Comparison of ENCODE assay signal across 8 cellular contexts in the genomic region with DNA sequence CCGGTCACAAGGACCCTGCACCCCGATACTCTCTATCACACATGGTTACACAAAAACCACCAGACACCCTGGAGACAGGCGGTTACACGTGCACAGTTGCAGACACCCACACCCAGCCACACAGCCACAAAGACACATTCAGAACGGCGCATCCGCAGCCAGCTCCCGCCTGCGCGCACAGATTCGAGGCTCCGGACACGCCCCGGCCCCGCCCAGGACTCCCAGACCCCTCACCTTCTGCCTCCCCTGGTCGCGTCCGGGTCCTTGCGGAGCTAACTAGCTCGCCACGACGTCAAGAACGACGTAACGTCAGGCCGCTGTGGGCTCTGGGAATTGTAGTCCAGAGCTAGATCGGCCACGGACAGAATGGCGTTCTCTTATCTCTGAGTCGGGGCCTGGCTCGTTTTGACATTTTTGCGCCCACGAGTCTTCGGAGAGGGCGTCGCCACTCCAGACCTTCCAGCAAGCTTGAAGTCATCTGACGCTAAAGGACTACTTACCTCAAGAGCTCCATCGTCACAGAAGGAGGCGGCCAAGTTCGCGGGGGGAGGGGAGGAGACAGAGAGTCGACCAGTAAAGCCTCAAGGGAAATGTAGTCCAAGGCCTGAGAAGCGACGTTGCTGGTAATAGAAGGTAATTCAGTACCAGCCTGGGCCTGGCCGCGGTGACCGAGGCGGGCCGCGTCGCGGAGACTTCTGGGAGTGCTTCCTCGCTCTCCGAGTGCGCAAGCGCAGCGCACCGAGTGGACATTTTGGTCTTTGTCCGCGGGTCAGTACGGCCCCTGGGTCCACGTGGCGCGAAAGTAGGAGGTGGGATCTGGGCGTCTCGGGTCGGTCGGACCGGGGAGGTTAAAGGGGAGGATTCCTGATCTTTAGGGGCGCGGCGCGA. TPM values are rescaled to one million over a fixed set of nuclear protein-coding genes. Genes with fewer than 3 reads are reported as not detected.
A peak's percentile ranks its signal among the peaks of the same experiment; 100 is the strongest.
DNase-seq lines count a peak whose midpoint lies in the region; ATAC-seq lines count a peak whose summit lies in the region.

ZNF146 (plus strand) TSS at position 719 of the 888 bp plus-strand sequence. CDS start 21,335 bp downstream, outside the sequence.
ZNF565 (minus strand) TSS at position 278 of the 888 bp plus-strand sequence. CDS start 12,680 bp downstream, outside the sequence.

- ATAC-seq in GM19328 (IDR thresholded peaks at IDR 0.05; ENCODE audit: unreplicated experiment) = peak; percentile 81
- ATAC-seq in HG03460 (IDR thresholded peaks at IDR 0.05; ENCODE audit: unreplicated experiment) = peak; percentile 91
- peak; percentile 94 for ATAC-seq in left colon

- intact Hi-C loops in left colon (cut with DNase I, micrococcal nuclease) = no loop called here

- peak; percentile 85 to 100 (median 99) for DNase-seq in C1 segment of cervical spinal cord (lab: John Stamatoyannopoulos, UW)
- peak; percentile 97 for DNase-seq in NCI-H524 treated with DMSO at 0.1 percent for 48 hours (lab: John Stamatoyannopoulos, UW)
- peak; percentile 99 for DNase-seq in activated CD4-positive, alpha-beta T cell treated with anti-CD3 and anti-CD28 coated beads for 48 hours
- peak; percentile 85 for DNase-seq in cortex of kidney (lab: John Stamatoyannopoulos, UW)
- DNase-seq in left colon = peak; percentile 98 to 99
- peak; percentile 88 to 96 for DNase-seq in stimulated activated CD4-positive, alpha-beta T cell treated with anti-CD3 and anti-CD28 coated beads, Interleukin-1b, Interleukin-23, amount 100 ng/mL, for 4 hours (ENCODE audit: low read depth in 2 of 2)

RNA-seq across cellular contexts. Expression of gene ZNF146, which starts in this region (rescaled TPM):
- total RNA-seq in left colon = 10 to 100 TPM; 33.9 to 40.6 TPM

RNA-seq across cellular contexts. Expression of gene ZNF565, which starts in this region (rescaled TPM):
- total RNA-seq in left colon = 1 to 10 TPM; 2.8 to 3.4 TPM

Comparison
In these comparisons a context has a peak if more than half of its experiments do, and no peak if none do; other contexts are left out.
1. Peak in every context shown above with its lines: DNase-seq and ATAC-seq.